15 cellular contexts compared by ENCODE assay signal in genomic region chr15:41013698-41014414, GRCh38.
DNase-seq lines count a peak whose midpoint lies in the region; ATAC-seq and TF ChIP-seq lines count a peak whose summit lies in the region.
"Had no signal": no experiment of that assay in that cellular context is flagged by ENCODE, and none has a peak within 500 bp of the region (broad histone marks: within the 10 kb centered on the region; RNA-seq: fewer than 3 reads in every experiment).

No MANE protein-coding gene starts in this region.

- no peaks in the 10 kb centered on the region for H3K9me3 ChIP-seq in upper lobe of left lung
- H3K9me3 ChIP-seq in esophagus muscularis mucosa: no peaks in the 10 kb centered on the region
- H3K9me3 ChIP-seq: vagina had no signal

- intact Hi-C loops in esophagus muscularis mucosa (cut with DNase I): no loop called here

- H3K27ac ChIP-seq in KMS-11: peak overlapping the region; percentile 65
- H3K27ac ChIP-seq in upper lobe of left lung: peak overlapping the region in 3 of 4 donors; percentile 28 to 55 (median 49)
- H3K27ac ChIP-seq in esophagus muscularis mucosa (replicated peaks in 1 of 4): no peak overlapping the region
- H3K27ac ChIP-seq: vagina had no signal

- H3K9ac ChIP-seq in KMS-11: no peak overlapping the region

- no peaks in the 10 kb centered on the region for H4K20me1 ChIP-seq in KMS-11 (ENCODE audit: insufficient read depth)

- peaks cover 24% of the 10 kb centered on the region; the same call in 1 of the 2 replicates for H3K79me2 ChIP-seq in KMS-11 (ENCODE audit: insufficient read depth, low read depth)

- peak; percentile 69 for ATAC-seq in GM18868 (IDR thresholded peaks at IDR 0.05; ENCODE audit: unreplicated experiment)
- no peak for ATAC-seq in upper lobe of left lung (ENCODE audit: low FRiP score in 2 of 2)
- ATAC-seq in GM19397 (IDR thresholded peaks at IDR 0.05; ENCODE audit: unreplicated experiment): no peak
- ATAC-seq: HCT116 had no signal

- no peaks in the 10 kb centered on the region for H3K27me3 ChIP-seq in KMS-11 (ENCODE audit: insufficient read depth, low read depth)
- no peaks in the 10 kb centered on the region for H3K27me3 ChIP-seq in upper lobe of left lung
- no peaks in the 10 kb centered on the region for H3K27me3 ChIP-seq in esophagus muscularis mucosa
- H3K27me3 ChIP-seq: dorsolateral prefrontal cortex, vagina had no signal

- H3K36me3 ChIP-seq in KMS-11 (ENCODE audit: insufficient read depth) (no peaks in the 10 kb centered on the region), upper lobe of left lung (peaks cover 0 to 23% (median 0%) of the 10 kb centered on the region in 4 donors), esophagus muscularis mucosa (peaks cover 8 to 42% (median 21%) of the 10 kb centered on the region in 4 donors)

- TF ChIP-seq POLR2A in upper lobe of left lung (IDR thresholded peaks at IDR 0.05): no peak
- TF ChIP-seq POLR2A in esophagus muscularis mucosa (IDR thresholded peaks at IDR 0.05; ENCODE audit: low read depth): no peak

- H3K4me2 ChIP-seq in KMS-11: peak overlapping the region; percentile 89

- TF ChIP-seq EP300 in upper lobe of left lung (IDR thresholded peaks at IDR 0.05) (no peak), esophagus muscularis mucosa (IDR thresholded peaks at IDR 0.05) (no peak)

- WGBS in upper lobe of left lung, 2 donors: 38 to 39% methylated on average over 3 of the region's 3 CpGs
- 81% methylated on average over 3 of the region's 3 CpGs for WGBS in esophagus muscularis mucosa

- TF ChIP-seq CTCF in KMS-11 (conservative IDR thresholded peaks at IDR 0.05; ENCODE audit: low read depth, low read length) (no peak), choroid plexus epithelial cell (conservative IDR thresholded peaks at IDR 0.05; ENCODE audit: low read depth, low read length) (no peak), upper lobe of left lung (IDR thresholded peaks at IDR 0.05) (no peak), esophagus muscularis mucosa (IDR thresholded peaks at IDR 0.05) (no peak)

- peaks cover 92% of the 10 kb centered on the region for H3K4me1 ChIP-seq in KMS-11 (ENCODE audit: low read depth, poor library complexity, severe bottlenecking)
- H3K4me1 ChIP-seq in upper lobe of left lung: peaks cover 49 to 61% (median 59%) of the 10 kb centered on the region in 4 donors
- peaks cover 15 to 38% (median 33%) of the 10 kb centered on the region in 4 donors for H3K4me1 ChIP-seq in esophagus muscularis mucosa

- no peak overlapping the region for H2AFZ ChIP-seq in KMS-11 (ENCODE audit: low read depth)

- DNase-seq in choroid plexus epithelial cell (ENCODE audit: low read depth): peak; percentile 75
- DNase-seq in upper lobe of left lung: no peak
- DNase-seq in esophagus muscularis mucosa (ENCODE audit: extremely low spot score): no peak
- no peak for DNase-seq in NCI-H1092 treated with DMSO at 0.1 percent for 48 hours (lab: John Stamatoyannopoulos, UW)
- DNase-seq: activated CD8-positive, alpha-beta memory T cell treated with anti-CD3 and anti-CD28 coated beads for 24 hours; activated naive CD8-positive, alpha-beta T cell treated with anti-CD3 and anti-CD28 coated beads for 36 hours; DMS53; dorsolateral prefrontal cortex; NCI-H1048; T-helper 2 cell had no signal

- H3K4me3 ChIP-seq in KMS-11 (IDR thresholded peaks at IDR 0.05; ENCODE audit: insufficient read depth, low read depth, low read length): no peak overlapping the region
- H3K4me3 ChIP-seq in choroid plexus epithelial cell (ENCODE audit: low read depth, low read length): no peak overlapping the region
- H3K4me3 ChIP-seq in upper lobe of left lung: no peak overlapping the region
- H3K4me3 ChIP-seq in esophagus muscularis mucosa: no peak overlapping the region
- H3K4me3 ChIP-seq: dorsolateral prefrontal cortex, vagina had no signal

Comparison
In these comparisons a context has a peak if more than half of its experiments do, and no peak if none do; other contexts are left out.
1. H3K27ac ChIP-seq: peak in KMS-11 (single experiment) and upper lobe of left lung (3 of 4); none in esophagus muscularis mucosa (0 of 4).